In genomic region chr2:236644502-236644911, GRCh38 we compare ENCODE assay signal across 27 cellular contexts.
A peak's percentile ranks its signal among the peaks of the same experiment; 100 is the strongest.
DNase-seq lines count a peak whose midpoint lies in the region; TF ChIP-seq lines count a peak whose summit lies in the region.
"Had no signal": no experiment of that assay in that cellular context is flagged by ENCODE, and none has a peak within 500 bp of the region (broad histone marks: within the 10 kb centered on the region; RNA-seq: fewer than 3 reads in every experiment).

No MANE protein-coding gene starts in this region.

- no peaks in the 10 kb centered on the region for H3K36me3 ChIP-seq in mammary epithelial cell (ENCODE audit: insufficient read depth, low read length)
- no peaks in the 10 kb centered on the region for H3K36me3 ChIP-seq in tibial artery
- H3K36me3 ChIP-seq: cardiac muscle cell had no signal

- H3K9me3 Mint-ChIP-seq in MCF 10A (ENCODE audit: unreplicated experiment) (no peaks in the 10 kb centered on the region), osteocyte (ENCODE audit: unreplicated experiment) (no peaks in the 10 kb centered on the region)
- H3K9me3 Mint-ChIP-seq in activated T-cell treated with anti-CD3 and anti-CD28 coated beads, Interleukin-2, amount 50 U/mL, for 24 hours: no peaks in the 10 kb centered on the region
- H3K9me3 Mint-ChIP-seq: CD4-positive, alpha-beta T cell; effector memory CD8-positive, alpha-beta T cell had no signal

- TF ChIP-seq CTCF in MCF 10A (IDR thresholded peaks at IDR 0.05; ENCODE audit: unreplicated experiment) (no peak), mammary epithelial cell (conservative IDR thresholded peaks at IDR 0.05 in 1 of 2, IDR thresholded peaks at IDR 0.05 in 1 of 2; ENCODE audit: extremely low read depth in 1 of 2, insufficient read depth in 1 of 2, low read depth in 1 of 2, low read length in 2 of 2) (no peak), coronary artery (IDR thresholded peaks at IDR 0.05) (no peak), osteocyte (IDR thresholded peaks at IDR 0.05) (no peak), tibial artery (IDR thresholded peaks at IDR 0.05) (no peak)

- no peaks in the 10 kb centered on the region for H3K36me3 Mint-ChIP-seq in MCF 10A (ENCODE audit: insufficient read depth, unreplicated experiment)
- peaks cover 3% of the 10 kb centered on the region for H3K36me3 Mint-ChIP-seq in osteocyte (ENCODE audit: unreplicated experiment)
- H3K36me3 Mint-ChIP-seq in activated T-cell treated with anti-CD3 and anti-CD28 coated beads, Interleukin-2, amount 50 U/mL, for 24 hours (ENCODE audit: low read depth): no peaks in the 10 kb centered on the region

- H2AFZ ChIP-seq in mammary epithelial cell (ENCODE audit: low read depth, low read length): no peak overlapping the region

- in situ Hi-C loops in mammary epithelial cell (cut with MboI; ENCODE audit: low sequenced_read_pairs in 2 of 2): no loop called here

- H4K20me1 ChIP-seq in mammary epithelial cell (ENCODE audit: insufficient read depth, low read length): no peaks in the 10 kb centered on the region

- no peak overlapping the region for H3K9ac ChIP-seq in mammary epithelial cell (ENCODE audit: insufficient read depth, low read length)

- dilution Hi-C loops in mammary epithelial cell (cut with HindIII; ENCODE audit: low sequenced_read_pairs): no loop called here

- BruUV-seq in MCF 10A (replicated peaks; lab: Mats Ljungman, UMichigan) (no TSS peak), mammary epithelial cell (replicated peaks; lab: Mats Ljungman, UMichigan) (no TSS peak)

- no peak overlapping the region for H3K4me3 ChIP-seq in mammary epithelial cell (replicated peaks in 1 of 3; ENCODE audit: insufficient read depth in 1 of 3, low read depth in 2 of 3, low read length in 3 of 3)
- H3K4me3 ChIP-seq in coronary artery: no peak overlapping the region
- no peak overlapping the region for H3K4me3 ChIP-seq in tibial artery
- H3K4me3 ChIP-seq: cardiac muscle cell, SK-N-MC had no signal

- peaks cover 21% of the 10 kb centered on the region for H3K9me3 ChIP-seq in mammary epithelial cell (replicated peaks; ENCODE audit: insufficient read depth, low read length)
- H3K9me3 ChIP-seq in tibial artery: no peaks in the 10 kb centered on the region

- no peak for DNase-seq in MCF 10A (ENCODE audit: unreplicated experiment)
- DNase-seq in mammary epithelial cell: no peak
- DNase-seq in coronary artery (ENCODE audit: low spot score): peak; percentile 55
- peak; percentile 57 for DNase-seq in osteocyte (ENCODE audit: extremely low spot score, unreplicated experiment)
- peak; percentile 12 to 58 for DNase-seq in tibial artery
- no peak for DNase-seq in hippocampal formation (lab: John Stamatoyannopoulos, UW)
- no peak for DNase-seq in activated gamma-delta T cell treated with Interleukin-2 at 50 U/mL for 16 hours
- DNase-seq in activated T-cell treated with anti-CD3 and anti-CD28 coated beads, Interleukin-2, amount 50 U/mL, for 24 hours: no peak
- DNase-seq: activated effector memory CD4-positive, alpha-beta T cell treated with Interleukin-2 at 50 U/mL for 16 hours; AML-193; CD4-positive, alpha-beta T cell; cortex of kidney; effector memory CD8-positive, alpha-beta T cell; erythroblast; H7; KBM-7; naive thymus-derived CD4-positive, alpha-beta T cell; NCI-H1105; NCI-H187 treated with DMSO at 0.1 percent for 48 hours; NCI-H2171; NCI-H510A treated with DMSO at 0.1 percent for 48 hours; occipital lobe; stimulated activated CD4-positive, alpha-beta T cell treated with anti-CD3 and anti-CD28 coated beads, Interleukin-15, amount 100 ng/mL, for 24 hours; stimulated activated CD4-positive, alpha-beta T cell treated with anti-CD3 and anti-CD28 coated beads, Interleukin-4, amount 100 ng/mL, for 4 hours had no signal

- WGBS in mammary epithelial cell (ENCODE audit: low coverage, missing lambda C conversion rate): 83% methylated on average over 4 of the region's 4 CpGs

- CTCF ChIA-PET in MCF 10A (lab: Yijun Ruan, JAX): interaction anchor here (0.7 kb wide), 1 partner anchor 132 kb away, joined by 3 read pairs; no protein-coding TSS in a partner anchor
- CTCF ChIA-PET in mammary epithelial cell (lab: Charles Lee; ENCODE audit: low non-redundant PET): no interaction called here

- H3K4me1 ChIP-seq in mammary epithelial cell (ENCODE audit: insufficient read depth, low read length) (no peaks in the 10 kb centered on the region), tibial artery (peaks cover 0 to 52% (median 23%) of the 10 kb centered on the region in 4 donors)

- H3K27ac Mint-ChIP-seq in MCF 10A (ENCODE audit: low read depth, unreplicated experiment): peak overlapping the region; percentile 91
- no peak overlapping the region for H3K27ac Mint-ChIP-seq in osteocyte (ENCODE audit: unreplicated experiment)
- no peak overlapping the region for H3K27ac Mint-ChIP-seq in activated T-cell treated with anti-CD3 and anti-CD28 coated beads, Interleukin-2, amount 50 U/mL, for 24 hours
- H3K27ac Mint-ChIP-seq: activated naive CD8-positive, alpha-beta T cell; CD4-positive, alpha-beta T cell; effector memory CD8-positive, alpha-beta T cell; naive thymus-derived CD4-positive, alpha-beta T cell had no signal

- H3K4me1 Mint-ChIP-seq in MCF 10A (ENCODE audit: insufficient read depth, unreplicated experiment) (peaks cover 23% of the 10 kb centered on the region), osteocyte (ENCODE audit: unreplicated experiment) (peaks cover 37% of the 10 kb centered on the region)
- H3K4me1 Mint-ChIP-seq in activated T-cell treated with anti-CD3 and anti-CD28 coated beads, Interleukin-2, amount 50 U/mL, for 24 hours (ENCODE audit: low read depth): no peaks in the 10 kb centered on the region
- H3K4me1 Mint-ChIP-seq: naive thymus-derived CD4-positive, alpha-beta T cell had no signal

- H3K27me3 ChIP-seq in mammary epithelial cell (ENCODE audit: insufficient read depth, low read length) (no peaks in the 10 kb centered on the region), tibial artery (no peaks in the 10 kb centered on the region)
- H3K27me3 ChIP-seq: cardiac muscle cell had no signal

- H3K27me3 Mint-ChIP-seq in MCF 10A (ENCODE audit: insufficient read depth, unreplicated experiment) (no peaks in the 10 kb centered on the region), osteocyte (ENCODE audit: unreplicated experiment) (no peaks in the 10 kb centered on the region)
- H3K27me3 Mint-ChIP-seq in activated T-cell treated with anti-CD3 and anti-CD28 coated beads, Interleukin-2, amount 50 U/mL, for 24 hours: peaks cover 39% of the 10 kb centered on the region

- POLR2A ChIA-PET in MCF 10A (lab: Yijun Ruan, JAX): no interaction called here

- H3K27ac ChIP-seq in mammary epithelial cell (ENCODE audit: insufficient read depth, low read depth, low read length) (no peak overlapping the region), coronary artery (peak overlapping the region; percentile 77 to 85), tibial artery (peak overlapping the region; percentile 80 to 84)
- H3K27ac ChIP-seq: cardiac muscle cell, SK-N-MC had no signal

- no peaks in the 10 kb centered on the region for H3K79me2 ChIP-seq in mammary epithelial cell (ENCODE audit: insufficient read depth, low read length)

- intact Hi-C loops in MCF 10A (cut with micrococcal nuclease) (loop anchor here (5.0 kb wide), 1 partner anchor 48 kb away; no protein-coding TSS in a partner anchor), mammary epithelial cell (cut with micrococcal nuclease) (no loop called here), tibial artery (cut with DNase I; ENCODE audit: low total_unique reads) (no loop called here)

- H3K4me3 Mint-ChIP-seq in MCF 10A (ENCODE audit: unreplicated experiment) (no peak overlapping the region), osteocyte (ENCODE audit: unreplicated experiment) (no peak overlapping the region)
- no peak overlapping the region for H3K4me3 Mint-ChIP-seq in activated T-cell treated with anti-CD3 and anti-CD28 coated beads, Interleukin-2, amount 50 U/mL, for 24 hours
- H3K4me3 Mint-ChIP-seq: activated naive CD8-positive, alpha-beta T cell; CD4-positive, alpha-beta T cell; effector memory CD8-positive, alpha-beta T cell; naive thymus-derived CD4-positive, alpha-beta T cell had no signal

- H3K4me2 ChIP-seq in mammary epithelial cell (ENCODE audit: insufficient read depth, low read depth, low read length): no peak overlapping the region

Comparison
In these comparisons a context has a peak if more than half of its experiments do, and no peak if none do; other contexts are left out.
1. DNase-seq: peak in coronary artery (single experiment), osteocyte (single experiment) and tibial artery (2 of 2); none in MCF 10A (single experiment), mammary epithelial cell (single experiment), hippocampal formation (0 of 2), activated gamma-delta T cell treated with Interleukin-2 at 50 U/mL for 16 hours (single experiment) and activated T-cell treated with anti-CD3 and anti-CD28 coated beads, Interleukin-2, amount 50 U/mL, for 24 hours (single experiment).